ENCODE assay signal across 19 cellular contexts in genomic region chr6:21603516-21603952, GRCh38. TPM values are rescaled to one million over a fixed set of nuclear protein-coding genes. Genes with fewer than 3 reads are reported as not detected.
A peak's percentile ranks its signal among the peaks of the same experiment; 100 is the strongest.
DNase-seq lines count a peak whose midpoint lies in the region; ATAC-seq and TF ChIP-seq lines count a peak whose summit lies in the region.
"Had no signal": no experiment of that assay in that cellular context is flagged by ENCODE, and none has a peak within 500 bp of the region (broad histone marks: within the 10 kb centered on the region; RNA-seq: fewer than 3 reads in every experiment).

No MANE protein-coding gene starts in this region.

- no peak for TF ChIP-seq CTCF in smooth muscle cell (IDR thresholded peaks at IDR 0.05; ENCODE audit: borderline replicate concordance, insufficient read depth, poor library complexity, severe bottlenecking)

- DNase-seq in DMS79 treated with DMSO at 0.1 percent for 48 hours (lab: John Stamatoyannopoulos, UW) (peak; percentile 32), DMS79 (lab: John Stamatoyannopoulos, UW) (no peak), NCI-H526 treated with DMSO at 0.1 percent for 48 hours (lab: John Stamatoyannopoulos, UW) (peak; percentile 88), smooth muscle cell (lab: John Stamatoyannopoulos, UW; ENCODE audit: unreplicated experiment) (no peak), retina (no peak), OCI-M1 (lab: John Stamatoyannopoulos, UW) (no peak), NCI-H524 (lab: John Stamatoyannopoulos, UW) (no peak)
- DNase-seq: activated naive CD4-positive, alpha-beta T cell treated with anti-CD3 and anti-CD28 coated beads, Interleukin-2, amount 50 U/mL, for 16 hours; CD4-positive, alpha-beta memory T cell; effector CD8-positive, alpha-beta T cell; NCI-H2171; occipital lobe; Peyer's patch; SW 1271; WERI-Rb-1 had no signal

- peak; percentile 48 for ATAC-seq in HG03097 (IDR thresholded peaks at IDR 0.05; ENCODE audit: low FRiP score, unreplicated experiment)

- H3K9ac ChIP-seq in smooth muscle cell (ENCODE audit: low read depth): no peak overlapping the region

- no peak overlapping the region for H3K4me2 ChIP-seq in smooth muscle cell

- peaks cover 20% of the 10 kb centered on the region for H4K20me1 ChIP-seq in smooth muscle cell (ENCODE audit: low read depth)

- no peaks in the 10 kb centered on the region for H3K27me3 ChIP-seq in smooth muscle cell (ENCODE audit: low read depth)
- H3K27me3 ChIP-seq: breast epithelium, Peyer's patch had no signal

- peaks cover 5% of the 10 kb centered on the region for H3F3A ChIP-seq in smooth muscle cell (ENCODE audit: low read depth)

- H3K4me3 ChIP-seq in smooth muscle cell: no peak overlapping the region
- H3K4me3 ChIP-seq: breast epithelium, lung, Peyer's patch had no signal

- H3K9me3 ChIP-seq in smooth muscle cell (replicated peaks; ENCODE audit: low read depth): no peaks in the 10 kb centered on the region
- H3K9me3 ChIP-seq: Peyer's patch had no signal

- no peak overlapping the region for H2AFZ ChIP-seq in smooth muscle cell (ENCODE audit: low read depth)

- WGBS in smooth muscle cell (ENCODE audit: low lambda C conversion rate): 76% methylated on average over 4 of the region's 4 CpGs

- H3K27ac ChIP-seq in smooth muscle cell (ENCODE audit: low read depth): peak overlapping the region; percentile 19
- H3K27ac ChIP-seq: 22Rv1, breast epithelium, Peyer's patch, WERI-Rb-1 had no signal

- peaks cover 21% of the 10 kb centered on the region for H3K79me2 ChIP-seq in smooth muscle cell (ENCODE audit: low read depth)

- no peaks in the 10 kb centered on the region for H3K36me3 ChIP-seq in smooth muscle cell (ENCODE audit: low read depth)
- H3K36me3 ChIP-seq: breast epithelium, Peyer's patch had no signal

- peaks cover 14% of the 10 kb centered on the region for H3K4me1 ChIP-seq in smooth muscle cell (ENCODE audit: low read depth)

RNA-seq across cellular contexts. Expression of gene SOX4, which starts 10.0 kb away (rescaled TPM):
- 109 and 118 TPM in 2 replicates for total RNA-seq in smooth muscle cell
- 91.6 and 91.9 TPM in 2 replicates for polyA plus RNA-seq in smooth muscle cell

Comparison
In these comparisons a context has a peak if more than half of its experiments do, and no peak if none do; other contexts are left out.
1. DNase-seq: peak in DMS79 treated with DMSO at 0.1 percent for 48 hours (single experiment) and NCI-H526 treated with DMSO at 0.1 percent for 48 hours (single experiment); none in DMS79 (single experiment), smooth muscle cell (single experiment), retina (single experiment), OCI-M1 (single experiment) and NCI-H524 (0 of 2).